ENCODE assay signal across 13 cellular contexts in genomic region chr12:58583956-58584355, GRCh38.
DNase-seq lines count a peak whose midpoint lies in the region; ATAC-seq and TF ChIP-seq lines count a peak whose summit lies in the region.
"Had no signal": no experiment of that assay in that cellular context is flagged by ENCODE, and none has a peak within 500 bp of the region (broad histone marks: within the 10 kb centered on the region; RNA-seq: fewer than 3 reads in every experiment).

No MANE protein-coding gene starts in this region.

- TF ChIP-seq POLR2A in esophagus muscularis mucosa (IDR thresholded peaks at IDR 0.05; ENCODE audit: low read depth) (no peak), suprapubic skin (IDR thresholded peaks at IDR 0.05) (no peak)

- H3K27ac ChIP-seq in GM23338 (ENCODE audit: low read depth) (no peak overlapping the region), esophagus muscularis mucosa (replicated peaks in 1 of 4) (peak overlapping the region; percentile 15 to 50 (median 44)), neural progenitor cell (no peak overlapping the region), suprapubic skin (peak overlapping the region; percentile 34)
- H3K27ac ChIP-seq: BLaER1 treated with 17β-estradiol and CSF1 and Interleukin-3, amounts not matched to agents 10 nM and 100 nM; PC-9 had no signal

- H2AFZ ChIP-seq in GM23338: peak overlapping the region; percentile 28; the same call in 1 of the 2 replicates
- H2AFZ ChIP-seq in neural progenitor cell (replicated peaks): no peak overlapping the region
- H2AFZ ChIP-seq: PC-9 had no signal

- no peak overlapping the region for H3K4me3 ChIP-seq in GM23338
- no peak overlapping the region for H3K4me3 ChIP-seq in esophagus muscularis mucosa
- no peak overlapping the region for H3K4me3 ChIP-seq in neural progenitor cell
- H3K4me3 ChIP-seq in suprapubic skin: no peak overlapping the region
- H3K4me3 ChIP-seq: BLaER1 treated with 17β-estradiol and CSF1 and Interleukin-3, amounts not matched to agents 10 nM and 100 nM; PC-9 had no signal

- H3F3A ChIP-seq in GM23338 (replicated peaks; ENCODE audit: low read depth): no peaks in the 10 kb centered on the region
- peaks cover 5% of the 10 kb centered on the region for H3F3A ChIP-seq in neural progenitor cell (ENCODE audit: low read depth)

- ATAC-seq in GM23338: no peak
- no peak for ATAC-seq in GM19455 (IDR thresholded peaks at IDR 0.05; ENCODE audit: unreplicated experiment)

- H3K9me3 Mint-ChIP-seq in GM23338 (no peaks in the 10 kb centered on the region), neural progenitor cell (no peaks in the 10 kb centered on the region), type B pancreatic cell (no peaks in the 10 kb centered on the region)

- TF ChIP-seq EP300 in esophagus muscularis mucosa (IDR thresholded peaks at IDR 0.05) (no peak), suprapubic skin (IDR thresholded peaks at IDR 0.05) (no peak)

- DNase-seq in GM23338 (ENCODE audit: low spot score): no peak
- no peak for DNase-seq in esophagus muscularis mucosa (ENCODE audit: extremely low spot score)
- DNase-seq in neural progenitor cell (ENCODE audit: low spot score): no peak
- DNase-seq in suprapubic skin (ENCODE audit: low spot score in 2 of 2): no peak
- no peak for DNase-seq in HPDE6-E6E7 (ENCODE audit: extremely low spot score)
- no peak for DNase-seq in retina
- no peak for DNase-seq in type B pancreatic cell (ENCODE audit: extremely low spot score, unreplicated experiment)
- DNase-seq: KG1, NCI-H1092 treated with DMSO at 0.1 percent for 48 hours, PC-9, SK-N-SH had no signal

- H3K9me2 ChIP-seq in GM23338 (ENCODE audit: insufficient read depth): 0 out of 2 replicates have a peak, but pooled peaks cover 6% of the 10 kb centered on the region
- H3K9me2 ChIP-seq: SK-N-SH had no signal

- no peak overlapping the region for H3K4me2 ChIP-seq in GM23338
- peak overlapping the region; percentile 19 for H3K4me2 ChIP-seq in neural progenitor cell
- H3K4me2 ChIP-seq: BLaER1 treated with 17β-estradiol and CSF1 and Interleukin-3, amounts not matched to agents 10 nM and 100 nM; PC-9; SK-N-SH had no signal

- H3K27me3 ChIP-seq in GM23338 (ENCODE audit: insufficient read depth) (no peaks in the 10 kb centered on the region), esophagus muscularis mucosa (no peaks in the 10 kb centered on the region), neural progenitor cell (no peaks in the 10 kb centered on the region), suprapubic skin (no peaks in the 10 kb centered on the region)
- H3K27me3 ChIP-seq: BLaER1 treated with 17β-estradiol and CSF1 and Interleukin-3, amounts not matched to agents 10 nM and 100 nM had no signal

- TF ChIP-seq CTCF in GM23338 (conservative IDR thresholded peaks at IDR 0.05; ENCODE audit: low read depth in 2 of 2) (no peak), esophagus muscularis mucosa (IDR thresholded peaks at IDR 0.05) (no peak), neural progenitor cell (IDR thresholded peaks at IDR 0.05) (no peak), suprapubic skin (IDR thresholded peaks at IDR 0.05) (no peak), type B pancreatic cell (conservative IDR thresholded peaks at IDR 0.05) (no peak)

- H3K4me1 Mint-ChIP-seq in GM23338: no peaks in the 10 kb centered on the region
- peaks cover 15% of the 10 kb centered on the region for H3K4me1 Mint-ChIP-seq in neural progenitor cell
- no peaks in the 10 kb centered on the region for H3K4me1 Mint-ChIP-seq in type B pancreatic cell (ENCODE audit: unreplicated experiment)

- intact Hi-C loops in esophagus muscularis mucosa (cut with DNase I): no loop called here

- H3K79me2 ChIP-seq in GM23338 (replicated peaks; ENCODE audit: insufficient read depth) (no peaks in the 10 kb centered on the region), neural progenitor cell (ENCODE audit: low read depth) (no peaks in the 10 kb centered on the region)

- WGBS in esophagus muscularis mucosa: 47% methylated on average over 1 of the region's 1 CpG
- WGBS in suprapubic skin: 81% methylated on average over 1 of the region's 1 CpG

- H3K36me3 ChIP-seq in GM23338 (ENCODE audit: insufficient read depth) (no peaks in the 10 kb centered on the region), esophagus muscularis mucosa (no peaks in the 10 kb centered on the region), neural progenitor cell (no peaks in the 10 kb centered on the region), suprapubic skin (no peaks in the 10 kb centered on the region)
- H3K36me3 ChIP-seq: BLaER1 treated with 17β-estradiol and CSF1 and Interleukin-3, amounts not matched to agents 10 nM and 100 nM had no signal

- H3K27ac Mint-ChIP-seq in GM23338 (no peak overlapping the region), neural progenitor cell (no peak overlapping the region), type B pancreatic cell (no peak overlapping the region)

- H3K9me3 ChIP-seq in esophagus muscularis mucosa: no peaks in the 10 kb centered on the region
- H3K9me3 ChIP-seq in neural progenitor cell (ENCODE audit: low read depth): no peaks in the 10 kb centered on the region
- H3K9me3 ChIP-seq in suprapubic skin: no peaks in the 10 kb centered on the region
- H3K9me3 ChIP-seq: BLaER1 treated with 17β-estradiol and CSF1 and Interleukin-3, amounts not matched to agents 10 nM and 100 nM; SK-N-SH had no signal

- H3K4me3 Mint-ChIP-seq in GM23338 (no peak overlapping the region), neural progenitor cell (no peak overlapping the region), type B pancreatic cell (no peak overlapping the region)

- H3K27me3 Mint-ChIP-seq in GM23338 (ENCODE audit: insufficient read depth, low read depth, poor library complexity) (peaks cover 2% of the 10 kb centered on the region), neural progenitor cell (ENCODE audit: insufficient read depth, low read depth) (no peaks in the 10 kb centered on the region), type B pancreatic cell (peaks cover 10% of the 10 kb centered on the region)

- H4K20me1 ChIP-seq in GM23338 (replicated peaks; ENCODE audit: insufficient read depth): no peaks in the 10 kb centered on the region
- no peaks in the 10 kb centered on the region for H4K20me1 ChIP-seq in neural progenitor cell (ENCODE audit: low read depth)
- H4K20me1 ChIP-seq: BLaER1 treated with 17β-estradiol and CSF1 and Interleukin-3, amounts not matched to agents 10 nM and 100 nM had no signal

- H3K36me3 Mint-ChIP-seq in GM23338 (ENCODE audit: low read depth): no peaks in the 10 kb centered on the region
- no peaks in the 10 kb centered on the region for H3K36me3 Mint-ChIP-seq in neural progenitor cell
- H3K36me3 Mint-ChIP-seq in type B pancreatic cell: no peaks in the 10 kb centered on the region

- H3K9ac ChIP-seq in neural progenitor cell: no peak overlapping the region
- H3K9ac ChIP-seq: BLaER1 treated with 17β-estradiol and CSF1 and Interleukin-3, amounts not matched to agents 10 nM and 100 nM; SK-N-SH had no signal

- H3K4me1 ChIP-seq in GM23338 (ENCODE audit: insufficient read depth) (no peaks in the 10 kb centered on the region), esophagus muscularis mucosa (peaks cover 0 to 37% (median 27%) of the 10 kb centered on the region in 4 donors), neural progenitor cell (peaks cover 15% of the 10 kb centered on the region), suprapubic skin (peaks cover 11% of the 10 kb centered on the region)
- H3K4me1 ChIP-seq: BLaER1 treated with 17β-estradiol and CSF1 and Interleukin-3, amounts not matched to agents 10 nM and 100 nM had no signal

TF ChIP-seq in GM23338, 12 proteins besides CTCF, POLR2A, EP300 and RAD21 (continues in another document):
- TF ChIP-seq NANOG (IDR thresholded peaks at IDR 0.05; ENCODE audit: borderline replicate concordance) (no peak), JUNB (IDR thresholded peaks at IDR 0.05; ENCODE audit: unreplicated experiment) (no peak), EZH2phosphoT487 (IDR thresholded peaks at IDR 0.05; ENCODE audit: unreplicated experiment) (no peak), STAT1 (IDR thresholded peaks at IDR 0.05; ENCODE audit: unreplicated experiment) (no peak), ZNF331 (CRISPR knock-in tag; IDR thresholded peaks at IDR 0.05; ENCODE audit: low read depth) (no peak), CREB1 (CRISPR knock-in tag; IDR thresholded peaks at IDR 0.05; ENCODE audit: low read depth) (no peak)
- TF ChIP-seq, protein P1, sequence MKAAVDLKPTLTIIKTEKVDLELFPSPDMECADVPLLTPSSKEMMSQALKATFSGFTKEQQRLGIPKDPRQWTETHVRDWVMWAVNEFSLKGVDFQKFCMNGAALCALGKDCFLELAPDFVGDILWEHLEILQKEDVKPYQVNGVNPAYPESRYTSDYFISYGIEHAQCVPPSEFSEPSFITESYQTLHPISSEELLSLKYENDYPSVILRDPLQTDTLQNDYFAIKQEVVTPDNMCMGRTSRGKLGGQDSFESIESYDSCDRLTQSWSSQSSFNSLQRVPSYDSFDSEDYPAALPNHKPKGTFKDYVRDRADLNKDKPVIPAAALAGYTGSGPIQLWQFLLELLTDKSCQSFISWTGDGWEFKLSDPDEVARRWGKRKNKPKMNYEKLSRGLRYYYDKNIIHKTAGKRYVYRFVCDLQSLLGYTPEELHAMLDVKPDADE (IDR thresholded peaks at IDR 0.05): no peak

Comparison
In these comparisons a context has a peak if more than half of its experiments do, and no peak if none do; other contexts are left out.
1. H3K27ac ChIP-seq: peak in esophagus muscularis mucosa (4 of 4) and suprapubic skin (single experiment); none in GM23338 (single experiment) and neural progenitor cell (single experiment).